8 cellular contexts compared by ENCODE assay signal in the genomic region with DNA sequence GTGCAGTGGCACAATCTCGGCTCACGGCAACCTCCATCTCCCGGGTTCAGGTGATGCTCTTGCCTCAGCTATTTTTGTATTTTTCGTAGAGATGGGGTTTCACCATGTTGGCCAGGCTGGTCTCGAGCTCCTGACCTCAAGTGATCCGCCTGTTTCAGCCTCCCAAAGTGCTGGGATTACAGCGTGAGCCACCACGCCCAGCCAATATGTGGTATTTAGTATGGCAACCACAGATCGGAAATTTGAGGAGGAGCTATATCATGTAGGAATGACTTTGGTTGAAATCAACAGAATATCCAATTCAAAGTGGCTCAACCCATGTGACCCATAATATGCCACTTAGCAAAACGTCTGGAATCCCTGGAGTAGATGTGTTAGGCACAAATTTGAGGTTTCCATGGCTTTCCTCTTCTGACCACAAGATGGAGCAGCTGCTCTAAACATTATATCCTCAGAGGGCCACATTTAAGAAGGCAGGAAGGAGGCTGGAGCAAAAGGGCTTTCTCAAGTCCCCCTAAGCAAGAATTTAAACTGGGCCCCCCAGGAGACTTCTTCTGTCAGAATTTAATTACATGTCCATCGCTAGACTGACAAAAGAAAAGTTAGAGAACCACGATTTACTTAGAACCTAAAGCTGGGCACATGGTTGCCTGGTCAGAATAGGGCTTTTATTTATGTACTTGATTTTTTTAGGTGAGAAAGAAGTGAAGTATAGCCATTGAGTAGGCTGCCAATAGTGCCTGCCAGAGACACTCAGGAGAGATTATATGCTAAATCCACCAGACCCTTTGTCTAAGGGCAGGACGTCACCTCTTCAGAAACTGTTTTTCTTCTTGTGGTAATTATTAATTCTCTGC. TPM values are rescaled to one million over a fixed set of nuclear protein-coding genes. Genes with fewer than 3 reads are reported as not detected.
DNase-seq lines count a peak whose midpoint lies in the region; ATAC-seq and TF ChIP-seq lines count a peak whose summit lies in the region.

No MANE protein-coding gene starts in this region.

- H3K4me3 Mint-ChIP-seq in stimulated activated effector memory CD8-positive, alpha-beta T cell treated with anti-CD3 and anti-CD28 coated beads, Interleukin-12 subunit alpha, Interleukin-12 subunit beta, amount 100 ng/mL, for 72 hours: no peak overlapping the region

- H3K9me3 Mint-ChIP-seq in stimulated activated effector memory CD8-positive, alpha-beta T cell treated with anti-CD3 and anti-CD28 coated beads, Interleukin-12 subunit alpha, Interleukin-12 subunit beta, amount 100 ng/mL, for 72 hours: no peaks in the 10 kb centered on the region

- no peaks in the 10 kb centered on the region for H3K36me3 Mint-ChIP-seq in stimulated activated effector memory CD8-positive, alpha-beta T cell treated with anti-CD3 and anti-CD28 coated beads, Interleukin-12 subunit alpha, Interleukin-12 subunit beta, amount 100 ng/mL, for 72 hours

- no peak overlapping the region for H3K27ac Mint-ChIP-seq in stimulated activated effector memory CD8-positive, alpha-beta T cell treated with anti-CD3 and anti-CD28 coated beads, Interleukin-12 subunit alpha, Interleukin-12 subunit beta, amount 100 ng/mL, for 72 hours

- TF ChIP-seq CTCF in GM10266 (IDR thresholded peaks at IDR 0.05; ENCODE audit: control insufficient read depth, insufficient read depth, low read depth, missing control alignments): peak; percentile 86

- ATAC-seq in left colon (peak; percentile 89), GM18498 (IDR thresholded peaks at IDR 0.05; ENCODE audit: unreplicated experiment) (no peak)
- ATAC-seq in stimulated activated effector memory CD8-positive, alpha-beta T cell treated with anti-CD3 and anti-CD28 coated beads, Interleukin-12 subunit alpha, Interleukin-12 subunit beta, amount 100 ng/mL, for 72 hours: peak; percentile 80

- intact Hi-C loops in left colon (cut with DNase I, micrococcal nuclease): loop anchor here (5.0 to 10.0 kb wide), 2 partner anchors 415 to 417 kb away; no protein-coding TSS in a partner anchor

- H3K4me1 Mint-ChIP-seq in stimulated activated effector memory CD8-positive, alpha-beta T cell treated with anti-CD3 and anti-CD28 coated beads, Interleukin-12 subunit alpha, Interleukin-12 subunit beta, amount 100 ng/mL, for 72 hours: no peaks in the 10 kb centered on the region

- DNase-seq in A172 (ENCODE audit: low spot score) (peak; percentile 76), GM10266 (ENCODE audit: extremely low spot score) (peak; percentile 75), NCI-H1417 treated with DMSO at 0.1 percent for 48 hours (lab: John Stamatoyannopoulos, UW) (peak; percentile 80), SK-N-DZ (ENCODE audit: low spot score) (peak; percentile 68), left colon (peak in 1 of 2 donors; percentile 22)
- DNase-seq in central memory CD4-positive, alpha-beta T cell: peak; percentile 50
- DNase-seq in stimulated activated effector memory CD8-positive, alpha-beta T cell treated with anti-CD3 and anti-CD28 coated beads, Interleukin-12 subunit alpha, Interleukin-12 subunit beta, amount 100 ng/mL, for 72 hours (ENCODE audit: low spot score in 2 of 2): peak; percentile 19 to 64

RNA-seq across cellular contexts. Expression of a gene that starts 49.6 kb away (rescaled TPM):
- total RNA-seq in A172 (2014; rRNA removed; shearing (Covaris generic)): 37.7 and 48.9 TPM in 2 replicates
- polyA plus RNA-seq in SK-N-DZ (2014; cell fraction: cytosol; rRNA removed): 6.0 and 6.5 TPM in 2 replicates
- polyA plus RNA-seq in SK-N-DZ (2014; cell fraction: nucleus; rRNA removed): 13.6 and 18.2 TPM in 2 replicates
- 10 to 100 TPM; 52.6 to 54.6 TPM for total RNA-seq in left colon
